15 cellular contexts compared by ENCODE assay signal in the genomic region with DNA sequence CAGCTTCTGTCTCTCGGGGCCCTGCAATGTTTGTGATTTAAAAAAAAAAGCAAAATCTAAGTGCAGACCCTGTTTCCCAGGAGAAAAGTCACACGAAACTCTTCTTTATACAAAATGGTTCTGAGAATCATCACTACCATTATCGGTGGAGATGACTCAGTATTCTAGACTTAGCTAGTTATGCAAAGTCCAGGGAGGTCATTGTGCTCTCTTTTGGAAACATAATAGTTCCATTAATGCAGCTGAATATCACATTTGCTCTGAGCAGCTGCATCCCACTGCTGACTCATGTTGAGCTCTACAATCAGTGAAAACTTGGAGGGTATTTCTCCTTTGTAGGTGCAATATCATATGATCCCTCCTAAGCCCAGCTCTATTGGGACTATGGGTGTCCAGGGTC. TPM values are rescaled to one million over a fixed set of nuclear protein-coding genes. Genes with fewer than 3 reads are reported as not detected.
A peak's percentile ranks its signal among the peaks of the same experiment; 100 is the strongest.
DNase-seq lines count a peak whose midpoint lies in the region; ATAC-seq, FAIRE-seq and TF ChIP-seq lines count a peak whose summit lies in the region.
"Had no signal": no experiment of that assay in that cellular context is flagged by ENCODE, and none has a peak within 500 bp of the region (broad histone marks: within the 10 kb centered on the region; RNA-seq: fewer than 3 reads in every experiment).

No MANE protein-coding gene starts in this region.

- peaks cover 24% of the 10 kb centered on the region for H3K36me3 Mint-ChIP-seq in neural progenitor cell
- H3K36me3 Mint-ChIP-seq in activated T-helper 1 cell treated with anti-CD3 and anti-CD28 coated beads, Interleukin-12 subunit alpha, Interleukin-12 subunit beta, Interleukin-2, Interleukin-4 antibody, amounts not matched to agents 30 ng/mL and 10 ng/mL and 1 ng/mL, durations not matched to agents 14 hours and 24 hours and 36 hours (ENCODE audit: low read depth), result no peaks in the 10 kb centered on the region
- H3K36me3 Mint-ChIP-seq in CD8-positive, alpha-beta T cell, result no peaks in the 10 kb centered on the region
- H3K36me3 Mint-ChIP-seq: activated CD4-positive, alpha-beta memory T cell treated with anti-CD3 and anti-CD28 coated beads for 36 hours; stimulated activated memory B cell treated with anti-CD40 and anti-IgM and Interleukin-4, amounts not matched to agents 10 μg/mL and 1 μg/mL and 100 μg/mL, for 72 hours had no signal

- dilution Hi-C loops in endothelial cell of umbilical vein (cut with MboI; ENCODE audit: extremely low pct_ligation_motif_present, low sequenced_read_pairs), result no loop called here

- H3K79me2 ChIP-seq in endothelial cell of umbilical vein (ENCODE audit: control insufficient read depth, insufficient read depth, low read length), result no peaks in the 10 kb centered on the region
- no peaks in the 10 kb centered on the region for H3K79me2 ChIP-seq in neural progenitor cell (ENCODE audit: low read depth)

- H3K9ac ChIP-seq in endothelial cell of umbilical vein (replicated peaks; ENCODE audit: extremely low read depth, insufficient read depth, low read length) (no peak overlapping the region), neural progenitor cell (no peak overlapping the region)

- H2AFZ ChIP-seq in endothelial cell of umbilical vein (ENCODE audit: low read depth, low read length), result no peak overlapping the region
- no peak overlapping the region for H2AFZ ChIP-seq in neural progenitor cell (replicated peaks)

- no peak for ATAC-seq in HG03521 (IDR thresholded peaks at IDR 0.05; ENCODE audit: unreplicated experiment)
- ATAC-seq in CD8-positive, alpha-beta T cell, result no peak
- ATAC-seq: stimulated activated memory B cell treated with anti-CD40 and anti-IgM and Interleukin-4, amounts not matched to agents 10 μg/mL and 1 μg/mL and 100 μg/mL, for 72 hours had no signal

- H3K9me1 ChIP-seq in endothelial cell of umbilical vein (replicated peaks; ENCODE audit: control insufficient read depth, extremely low read depth, insufficient read depth, low read length), result no peaks in the 10 kb centered on the region

- peak; percentile 56 for DNase-seq in Daoy (ENCODE audit: low read depth)
- DNase-seq in NCI-H69 (lab: John Stamatoyannopoulos, UW), result peak; percentile 70
- peak; percentile 71 for DNase-seq in endothelial cell of umbilical vein (ENCODE audit: low read depth, low spot score)
- DNase-seq in neural progenitor cell (ENCODE audit: low spot score), result no peak
- no peak for DNase-seq in SIG-M5 treated with dmso at 0.1 percent for 504 hours (lab: John Stamatoyannopoulos, UW; ENCODE audit: unreplicated experiment)
- DNase-seq in activated T-helper 1 cell treated with anti-CD3 and anti-CD28 coated beads, Interleukin-12 subunit alpha, Interleukin-12 subunit beta, Interleukin-2, Interleukin-4 antibody, amounts not matched to agents 30 ng/mL and 10 ng/mL and 1 ng/mL, durations not matched to agents 14 hours and 24 hours and 36 hours (ENCODE audit: low spot score), result no peak
- DNase-seq in CD8-positive, alpha-beta T cell, result no peak
- DNase-seq: activated CD4-positive, alpha-beta memory T cell treated with anti-CD3 and anti-CD28 coated beads for 36 hours; BE2C; Peyer's patch; posterior cingulate gyrus; stimulated activated CD4-positive, alpha-beta T cell treated with anti-CD3 and anti-CD28 coated beads, Interleukin-4, amount 100 ng/mL, for 24 hours had no signal

- intact Hi-C loops in endothelial cell of umbilical vein (cut with micrococcal nuclease), result no loop called here
- intact Hi-C loops in activated T-helper 1 cell treated with anti-CD3 and anti-CD28 coated beads, Interleukin-12 subunit alpha, Interleukin-12 subunit beta, Interleukin-2, Interleukin-4 antibody, amounts not matched to agents 30 ng/mL and 10 ng/mL and 1 ng/mL, durations not matched to agents 14 hours and 24 hours and 36 hours (cut with micrococcal nuclease), result no loop called here
- intact Hi-C loops in CD8-positive, alpha-beta T cell (cut with DNase I, micrococcal nuclease), result no loop called here

- peaks cover 7% of the 10 kb centered on the region for H3K4me1 ChIP-seq in endothelial cell of umbilical vein (ENCODE audit: control insufficient read depth, extremely low read depth, insufficient read depth, low read length)
- peaks cover 35% of the 10 kb centered on the region for H3K4me1 ChIP-seq in neural progenitor cell
- H3K4me1 ChIP-seq in CD8-positive, alpha-beta T cell (ENCODE audit: insufficient read depth, low read length), result no peaks in the 10 kb centered on the region
- H3K4me1 ChIP-seq: BE2C had no signal

- POLR2A ChIA-PET in endothelial cell of umbilical vein (lab: Charles Lee), result no interaction called here
- POLR2A ChIA-PET in CD8-positive, alpha-beta T cell (lab: Charles Lee), result no interaction called here

- peaks cover 2% of the 10 kb centered on the region for H3K27me3 Mint-ChIP-seq in neural progenitor cell (ENCODE audit: insufficient read depth, low read depth)
- H3K27me3 Mint-ChIP-seq in activated T-helper 1 cell treated with anti-CD3 and anti-CD28 coated beads, Interleukin-12 subunit alpha, Interleukin-12 subunit beta, Interleukin-2, Interleukin-4 antibody, amounts not matched to agents 30 ng/mL and 10 ng/mL and 1 ng/mL, durations not matched to agents 14 hours and 24 hours and 36 hours (ENCODE audit: insufficient read depth), result peaks cover 7% of the 10 kb centered on the region
- peaks cover 10% of the 10 kb centered on the region for H3K27me3 Mint-ChIP-seq in CD8-positive, alpha-beta T cell (ENCODE audit: low read depth)
- H3K27me3 Mint-ChIP-seq: activated CD4-positive, alpha-beta memory T cell treated with anti-CD3 and anti-CD28 coated beads for 36 hours had no signal

- peaks cover under 1% of the 10 kb centered on the region for H3K9me3 Mint-ChIP-seq in neural progenitor cell
- H3K9me3 Mint-ChIP-seq in activated T-helper 1 cell treated with anti-CD3 and anti-CD28 coated beads, Interleukin-12 subunit alpha, Interleukin-12 subunit beta, Interleukin-2, Interleukin-4 antibody, amounts not matched to agents 30 ng/mL and 10 ng/mL and 1 ng/mL, durations not matched to agents 14 hours and 24 hours and 36 hours, result no peaks in the 10 kb centered on the region
- H3K9me3 Mint-ChIP-seq in CD8-positive, alpha-beta T cell, result no peaks in the 10 kb centered on the region
- H3K9me3 Mint-ChIP-seq: activated CD4-positive, alpha-beta memory T cell treated with anti-CD3 and anti-CD28 coated beads for 36 hours; stimulated activated memory B cell treated with anti-CD40 and anti-IgM and Interleukin-4, amounts not matched to agents 10 μg/mL and 1 μg/mL and 100 μg/mL, for 72 hours had no signal

- H3K27ac ChIP-seq in endothelial cell of umbilical vein (ENCODE audit: insufficient read depth, low read depth, low read length), result no peak overlapping the region
- no peak overlapping the region for H3K27ac ChIP-seq in neural progenitor cell
- H3K27ac ChIP-seq in CD8-positive, alpha-beta T cell (ENCODE audit: low read depth, low read length), result no peak overlapping the region
- H3K27ac ChIP-seq: Peyer's patch had no signal

- no peaks in the 10 kb centered on the region for H3K27me3 ChIP-seq in endothelial cell of umbilical vein (ENCODE audit: control insufficient read depth in 2 of 2, insufficient read depth in 2 of 2, low read length in 2 of 2)
- no peaks in the 10 kb centered on the region for H3K27me3 ChIP-seq in neural progenitor cell
- H3K27me3 ChIP-seq in CD8-positive, alpha-beta T cell (ENCODE audit: insufficient read depth, low read length), result peaks cover 3% of the 10 kb centered on the region
- H3K27me3 ChIP-seq: BE2C, Peyer's patch had no signal

- no peak overlapping the region for H3K4me3 ChIP-seq in endothelial cell of umbilical vein (replicated peaks in 1 of 3; ENCODE audit: insufficient read depth in 1 of 3, low read depth in 1 of 3, low read length in 3 of 3)
- no peak overlapping the region for H3K4me3 ChIP-seq in neural progenitor cell
- no peak overlapping the region for H3K4me3 ChIP-seq in CD8-positive, alpha-beta T cell (ENCODE audit: low read depth, low read length)
- H3K4me3 ChIP-seq: Peyer's patch had no signal

- no peak overlapping the region for H3K4me3 Mint-ChIP-seq in neural progenitor cell
- no peak overlapping the region for H3K4me3 Mint-ChIP-seq in activated T-helper 1 cell treated with anti-CD3 and anti-CD28 coated beads, Interleukin-12 subunit alpha, Interleukin-12 subunit beta, Interleukin-2, Interleukin-4 antibody, amounts not matched to agents 30 ng/mL and 10 ng/mL and 1 ng/mL, durations not matched to agents 14 hours and 24 hours and 36 hours
- H3K4me3 Mint-ChIP-seq in CD8-positive, alpha-beta T cell, result no peak overlapping the region
- H3K4me3 Mint-ChIP-seq: activated CD4-positive, alpha-beta memory T cell treated with anti-CD3 and anti-CD28 coated beads for 36 hours; stimulated activated memory B cell treated with anti-CD40 and anti-IgM and Interleukin-4, amounts not matched to agents 10 μg/mL and 1 μg/mL and 100 μg/mL, for 72 hours had no signal

- H3K9me3 ChIP-seq in endothelial cell of umbilical vein (replicated peaks; ENCODE audit: control insufficient read depth, insufficient read depth, low read length) (no peaks in the 10 kb centered on the region), neural progenitor cell (ENCODE audit: low read depth) (no peaks in the 10 kb centered on the region)
- no peaks in the 10 kb centered on the region for H3K9me3 ChIP-seq in CD8-positive, alpha-beta T cell (ENCODE audit: low read length)
- H3K9me3 ChIP-seq: BE2C, Peyer's patch had no signal

- H4K20me1 ChIP-seq in endothelial cell of umbilical vein (replicated peaks; ENCODE audit: control insufficient read depth, extremely low read depth, insufficient read depth, low read length), result no peaks in the 10 kb centered on the region
- no peaks in the 10 kb centered on the region for H4K20me1 ChIP-seq in neural progenitor cell (ENCODE audit: low read depth)

- BruUV-seq in endothelial cell of umbilical vein (replicated peaks; lab: Mats Ljungman, UMichigan), result no TSS peak

- FAIRE-seq in endothelial cell of umbilical vein (lab: Jason Lieb, UNC), result peak; percentile 15

- H3K4me2 ChIP-seq in endothelial cell of umbilical vein (ENCODE audit: insufficient read depth, low read length), result no peak overlapping the region
- peak overlapping the region; percentile 40 for H3K4me2 ChIP-seq in neural progenitor cell

- peaks cover 21% of the 10 kb centered on the region for H3F3A ChIP-seq in neural progenitor cell (ENCODE audit: low read depth)

- CTCF ChIA-PET in endothelial cell of umbilical vein (lab: Charles Lee), result interaction anchor here (0.8 to 1.7 kb wide), 10 partner anchors 9 to 254 kb away, joined by 3 to 8 read pairs (median 4); no protein-coding TSS in a partner anchor
- CTCF ChIA-PET in CD8-positive, alpha-beta T cell (lab: Charles Lee), result interaction anchor here (1.6 to 2.1 kb wide), 2 partner anchors 12 to 13 kb away, joined by 3 to 6 read pairs; no protein-coding TSS in a partner anchor

- H3K27ac Mint-ChIP-seq in neural progenitor cell, result no peak overlapping the region
- H3K27ac Mint-ChIP-seq in activated T-helper 1 cell treated with anti-CD3 and anti-CD28 coated beads, Interleukin-12 subunit alpha, Interleukin-12 subunit beta, Interleukin-2, Interleukin-4 antibody, amounts not matched to agents 30 ng/mL and 10 ng/mL and 1 ng/mL, durations not matched to agents 14 hours and 24 hours and 36 hours, result no peak overlapping the region
- H3K27ac Mint-ChIP-seq in CD8-positive, alpha-beta T cell, result no peak overlapping the region
- H3K27ac Mint-ChIP-seq: activated CD4-positive, alpha-beta memory T cell treated with anti-CD3 and anti-CD28 coated beads for 36 hours; stimulated activated memory B cell treated with anti-CD40 and anti-IgM and Interleukin-4, amounts not matched to agents 10 μg/mL and 1 μg/mL and 100 μg/mL, for 72 hours had no signal

- TF ChIP-seq CTCF in endothelial cell of umbilical vein (IDR thresholded peaks at IDR 0.05; ENCODE audit: extremely low read depth in 1 of 2, insufficient read depth in 1 of 2, low read depth in 1 of 2, low read length in 2 of 2) (no peak), neural progenitor cell (IDR thresholded peaks at IDR 0.05) (no peak)
- TF ChIP-seq CTCF in CD8-positive, alpha-beta T cell (IDR thresholded peaks at IDR 0.05), result no peak

- no peaks in the 10 kb centered on the region for H3K36me3 ChIP-seq in endothelial cell of umbilical vein (ENCODE audit: control insufficient read depth in 2 of 2, extremely low read depth in 1 of 2, insufficient read depth in 2 of 2, low read length in 2 of 2)
- H3K36me3 ChIP-seq in neural progenitor cell, result peaks cover under 1% of the 10 kb centered on the region
- no peaks in the 10 kb centered on the region for H3K36me3 ChIP-seq in CD8-positive, alpha-beta T cell (ENCODE audit: insufficient read depth, low read length)
- H3K36me3 ChIP-seq: BE2C, Peyer's patch had no signal

- no peak for TF ChIP-seq POLR2A in endothelial cell of umbilical vein (IDR thresholded peaks at IDR 0.05; ENCODE audit: low read depth, low read length)

- H3K4me1 Mint-ChIP-seq in neural progenitor cell, result peaks cover 40% of the 10 kb centered on the region
- H3K4me1 Mint-ChIP-seq in activated T-helper 1 cell treated with anti-CD3 and anti-CD28 coated beads, Interleukin-12 subunit alpha, Interleukin-12 subunit beta, Interleukin-2, Interleukin-4 antibody, amounts not matched to agents 30 ng/mL and 10 ng/mL and 1 ng/mL, durations not matched to agents 14 hours and 24 hours and 36 hours (ENCODE audit: low read depth), result no peaks in the 10 kb centered on the region
- H3K4me1 Mint-ChIP-seq in CD8-positive, alpha-beta T cell (ENCODE audit: low read depth), result no peaks in the 10 kb centered on the region
- H3K4me1 Mint-ChIP-seq: stimulated activated memory B cell treated with anti-CD40 and anti-IgM and Interleukin-4, amounts not matched to agents 10 μg/mL and 1 μg/mL and 100 μg/mL, for 72 hours had no signal

RNA-seq across cellular contexts. Expression of a gene that starts 53.7 kb away (rescaled TPM):
- 67.9 and 69.4 TPM in 2 replicates for total RNA-seq in Daoy (2014; rRNA removed; shearing (Covaris generic))
- total RNA-seq in endothelial cell of umbilical vein (1.0 and 1.2 TPM in 2 replicates), neural progenitor cell (ENCODE audit: low replicate concordance) (0.12 and 1.3 TPM in 2 replicates)
- 6.7 and 7.6 TPM in 2 replicates for polyA plus RNA-seq in endothelial cell of umbilical vein
- 7.3 and 8.1 TPM in 2 replicates for polyA plus RNA-seq in endothelial cell of umbilical vein (2011; cell fraction: cytosol; rRNA removed)
- polyA plus RNA-seq in endothelial cell of umbilical vein (2011; cell fraction: nucleus; rRNA removed), result 9.2 and 10.4 TPM in 2 replicates
- 1.7 and 4.6 TPM in 2 replicates for polyA plus RNA-seq in endothelial cell of umbilical vein (2012)
- polyA minus RNA-seq in endothelial cell of umbilical vein, result 7.2 and 10.0 TPM in 2 replicates
- polyA minus RNA-seq in endothelial cell of umbilical vein (2011; cell fraction: cytosol; rRNA and poly(A)+ RNA removed), result not detected
- polyA minus RNA-seq in endothelial cell of umbilical vein (2011; cell fraction: nucleus; rRNA and poly(A)+ RNA removed), result 2.1 and 2.9 TPM in 2 replicates
- total RNA-seq in activated T-helper 1 cell treated with anti-CD3 and anti-CD28 coated beads, Interleukin-12 subunit alpha, Interleukin-12 subunit beta, Interleukin-2, Interleukin-4 antibody, amounts not matched to agents 30 ng/mL and 10 ng/mL and 1 ng/mL, durations not matched to agents 14 hours and 24 hours and 36 hours, result 0.12 TPM in 1 of 2 replicates, not detected in the other
- total RNA-seq in CD8-positive, alpha-beta T cell, result not detected
- total RNA-seq: activated CD4-positive, alpha-beta memory T cell treated with anti-CD3 and anti-CD28 coated beads for 36 hours; G401 had no signal

Comparison
In these comparisons a context has a peak if more than half of its experiments do, and no peak if none do; other contexts are left out.
1. DNase-seq: peak in Daoy (single experiment), NCI-H69 (single experiment) and endothelial cell of umbilical vein (single experiment); none in neural progenitor cell (single experiment), SIG-M5 treated with dmso at 0.1 percent for 504 hours (single experiment), activated T-helper 1 cell treated with anti-CD3 and anti-CD28 coated beads, Interleukin-12 subunit alpha, Interleukin-12 subunit beta, Interleukin-2, Interleukin-4 antibody, amounts not matched to agents 30 ng/mL and 10 ng/mL and 1 ng/mL, durations not matched to agents 14 hours and 24 hours and 36 hours (single experiment) and CD8-positive, alpha-beta T cell (0 of 7).
2. RNA of a gene that starts 53.7 kb away (total RNA-seq): 67.9 to 69.4 TPM in Daoy; 0.12 to 1.3 TPM in neural progenitor cell, 1.0 to 1.2 TPM in endothelial cell of umbilical vein, 0.12 TPM in activated T-helper 1 cell treated with anti-CD3 and anti-CD28 coated beads, Interleukin-12 subunit alpha, Interleukin-12 subunit beta, Interleukin-2, Interleukin-4 antibody, amounts not matched to agents 30 ng/mL and 10 ng/mL and 1 ng/mL, durations not matched to agents 14 hours and 24 hours and 36 hours and not detected in CD8-positive, alpha-beta T cell; every median in the first group is over 10 times any median in the second.